In the genomic region with DNA sequence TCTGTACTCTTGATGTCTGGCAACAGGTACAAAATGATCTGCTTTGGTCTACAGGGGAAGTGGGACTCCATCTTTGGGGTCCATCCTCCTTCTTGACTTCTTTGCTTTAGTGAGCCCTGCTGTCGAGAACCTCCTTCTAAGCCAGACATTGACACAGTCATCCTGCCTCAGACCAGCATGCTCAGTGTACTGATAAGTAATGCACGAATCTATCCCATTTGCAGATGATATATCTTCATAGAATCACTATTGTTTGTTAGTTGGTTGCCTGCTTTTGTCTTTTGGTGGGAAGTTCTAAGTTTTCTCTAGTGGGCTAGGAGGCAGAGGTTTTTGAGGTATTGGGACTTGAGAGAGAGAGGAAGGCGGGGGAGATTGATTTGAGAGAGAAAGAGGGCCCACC, we compare ENCODE assay signal across 10 cellular contexts. TPM values are rescaled to one million over a fixed set of nuclear protein-coding genes. Genes with fewer than 3 reads are reported as not detected.
"Had no signal": no experiment of that assay in that cellular context is flagged by ENCODE, and none has a peak within 500 bp of the region (broad histone marks: within the 10 kb centered on the region; RNA-seq: fewer than 3 reads in every experiment).

No MANE protein-coding gene starts in this region.

- H3K9ac ChIP-seq: GM23248, KMS-11 had no signal

- FAIRE-seq: HTR-8/SVneo had no signal

- DNase-seq: GM23248, GOT3, HCEC 1CT, IMR-90, KBM-7 had no signal

- H3K4me3 ChIP-seq: GM23248 had no signal

- H2AFZ ChIP-seq: GM23248 had no signal

- H3K27ac ChIP-seq: GM23248, KMS-11 had no signal

- H3K4me2 ChIP-seq: KMS-11 had no signal

RNA-seq across cellular contexts. Expression of gene H2BK1, which starts 8.9 kb away (rescaled TPM):
- total RNA-seq: GM23248, H7, HT-29, IMR-90 had no signal
- polyA plus RNA-seq: GM23248, IMR-90 had no signal

RNA-seq across cellular contexts. Expression of gene ASB10, which starts 14.3 kb away (rescaled TPM):
- total RNA-seq: GM23248, H4, H7, HT-29, IMR-90 had no signal
- polyA plus RNA-seq: GM23248, IMR-90 had no signal

RNA-seq across cellular contexts. Expression of gene GBX1, which starts 33.9 kb away (rescaled TPM):
- total RNA-seq: GM23248, H4, HT-29, IMR-90 had no signal
- polyA plus RNA-seq: GM23248, IMR-90 had no signal
